Comparison of ENCODE assay signal across 12 cellular contexts in the genomic region with DNA sequence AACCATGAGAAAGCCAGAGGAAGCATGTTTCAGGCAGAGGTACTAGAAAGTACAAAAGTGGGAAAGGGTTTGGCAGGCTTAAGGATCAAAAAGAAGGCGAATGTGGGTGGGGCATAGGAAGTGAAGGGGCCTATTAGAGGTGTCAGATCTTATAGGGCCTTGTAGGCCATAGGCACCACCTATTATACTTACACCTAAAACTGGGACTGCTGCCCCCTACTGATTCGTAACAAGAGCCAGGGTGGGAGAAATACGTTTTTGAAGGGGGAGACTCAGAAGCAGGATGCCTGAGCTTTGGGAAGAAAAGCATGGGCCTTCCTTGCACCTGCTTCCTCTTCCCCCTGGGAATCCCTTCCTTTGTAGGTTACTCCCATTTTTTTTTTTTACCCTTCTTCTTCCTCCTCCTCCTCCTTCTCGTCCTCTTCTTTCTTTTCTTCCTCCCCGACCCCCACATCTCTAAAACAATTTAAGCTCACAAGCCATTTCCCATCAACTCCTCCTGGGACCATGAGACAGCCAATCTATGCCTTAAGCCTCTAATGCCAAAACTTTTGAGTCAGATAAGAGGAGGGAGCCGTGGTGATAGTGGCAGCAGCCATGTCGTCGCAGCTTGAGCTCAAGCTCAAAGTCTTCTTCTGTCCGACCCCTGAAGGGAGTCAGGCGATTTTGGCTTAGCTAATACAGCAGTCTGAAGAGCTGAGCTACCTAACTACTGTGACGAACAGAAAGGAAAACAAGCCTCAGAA. TPM values are rescaled to one million over a fixed set of nuclear protein-coding genes. Genes with fewer than 3 reads are reported as not detected.
DNase-seq lines count a peak whose midpoint lies in the region; ATAC-seq, FAIRE-seq and TF ChIP-seq lines count a peak whose summit lies in the region.
"Had no signal": no experiment of that assay in that cellular context is flagged by ENCODE, and none has a peak within 500 bp of the region (broad histone marks: within the 10 kb centered on the region; RNA-seq: fewer than 3 reads in every experiment).

No MANE protein-coding gene starts in this region.

- H3K27me3 Mint-ChIP-seq in activated naive CD8-positive, alpha-beta T cell = no peaks in the 10 kb centered on the region
- no peaks in the 10 kb centered on the region for H3K27me3 Mint-ChIP-seq in activated naive CD8-positive, alpha-beta T cell treated with anti-CD3 and anti-CD28 coated beads for 36 hours
- H3K27me3 Mint-ChIP-seq: activated CD4-positive, alpha-beta memory T cell treated with anti-CD3 and anti-CD28 coated beads, Interleukin-2, amount 10 ng/mL, durations not matched to agents 7 days and 5 days; stimulated activated memory B cell treated with anti-CD40 and anti-IgM and Interleukin-4, amounts not matched to agents 10 μg/mL and 1 μg/mL and 100 μg/mL, for 72 hours had no signal

- no peak overlapping the region for H3K27ac Mint-ChIP-seq in activated naive CD8-positive, alpha-beta T cell
- H3K27ac Mint-ChIP-seq in activated naive CD8-positive, alpha-beta T cell treated with anti-CD3 and anti-CD28 coated beads for 36 hours = no peak overlapping the region
- H3K27ac Mint-ChIP-seq: activated CD4-positive, alpha-beta memory T cell treated with anti-CD3 and anti-CD28 coated beads, Interleukin-2, amount 10 ng/mL, durations not matched to agents 7 days and 5 days; stimulated activated memory B cell treated with anti-CD40 and anti-IgM and Interleukin-4, amounts not matched to agents 10 μg/mL and 1 μg/mL and 100 μg/mL, for 72 hours had no signal

- intact Hi-C loops in kidney (cut with DNase I) = no loop called here

- no peak for DNase-seq in activated naive CD8-positive, alpha-beta T cell treated with anti-CD3 and anti-CD28 coated beads for 36 hours
- DNase-seq in SJCRH30 (peak; percentile 59 to 77), kidney (no peak), thoracic aorta (ENCODE audit: low spot score) (no peak), retina (no peak), LoVo (ENCODE audit: low spot score) (no peak)
- DNase-seq in stimulated activated CD4-positive, alpha-beta T cell treated with anti-CD3 and anti-CD28 coated beads, Interleukin-4, amount 100 ng/mL, for 24 hours = no peak

- H3K9me3 Mint-ChIP-seq in activated naive CD8-positive, alpha-beta T cell (ENCODE audit: low read depth) = no peaks in the 10 kb centered on the region
- H3K9me3 Mint-ChIP-seq in activated naive CD8-positive, alpha-beta T cell treated with anti-CD3 and anti-CD28 coated beads for 36 hours = no peaks in the 10 kb centered on the region
- H3K9me3 Mint-ChIP-seq: activated CD4-positive, alpha-beta memory T cell treated with anti-CD3 and anti-CD28 coated beads, Interleukin-2, amount 10 ng/mL, durations not matched to agents 7 days and 5 days; stimulated activated memory B cell treated with anti-CD40 and anti-IgM and Interleukin-4, amounts not matched to agents 10 μg/mL and 1 μg/mL and 100 μg/mL, for 72 hours had no signal

- H3K9me3 ChIP-seq in SJCRH30 (replicated peaks) (no peaks in the 10 kb centered on the region), kidney (ENCODE audit: control insufficient read depth in 1 of 2, low read length in 2 of 2) (no peaks in the 10 kb centered on the region), thoracic aorta (no peaks in the 10 kb centered on the region)
- H3K9me3 ChIP-seq: BE2C had no signal

- TF ChIP-seq CTCF in kidney (IDR thresholded peaks at IDR 0.05; ENCODE audit: borderline replicate concordance, extremely low read depth, insufficient read depth) = no peak
- no peak for TF ChIP-seq CTCF in thoracic aorta (IDR thresholded peaks at IDR 0.05)

- ATAC-seq in thoracic aorta (ENCODE audit: insufficient number of reproducible peaks, low FRiP score, low read depth) = no peak
- ATAC-seq: stimulated activated memory B cell treated with anti-CD40 and anti-IgM and Interleukin-4, amounts not matched to agents 10 μg/mL and 1 μg/mL and 100 μg/mL, for 72 hours had no signal

- H3K36me3 Mint-ChIP-seq in activated naive CD8-positive, alpha-beta T cell = no peaks in the 10 kb centered on the region
- H3K36me3 Mint-ChIP-seq in activated naive CD8-positive, alpha-beta T cell treated with anti-CD3 and anti-CD28 coated beads for 36 hours = no peaks in the 10 kb centered on the region
- H3K36me3 Mint-ChIP-seq: stimulated activated memory B cell treated with anti-CD40 and anti-IgM and Interleukin-4, amounts not matched to agents 10 μg/mL and 1 μg/mL and 100 μg/mL, for 72 hours had no signal

- H3K36me3 ChIP-seq in SJCRH30 (no peaks in the 10 kb centered on the region), kidney (ENCODE audit: control insufficient read depth in 1 of 2, insufficient read depth in 2 of 2, low read length in 2 of 2) (no peaks in the 10 kb centered on the region), thoracic aorta (no peaks in the 10 kb centered on the region)
- H3K36me3 ChIP-seq: BE2C had no signal

- H3K9ac ChIP-seq in kidney (ENCODE audit: low read length in 2 of 2) = peak overlapping the region in 1 of 2 donors; percentile 28

- H3K27me3 ChIP-seq in SJCRH30 = no peaks in the 10 kb centered on the region
- no peaks in the 10 kb centered on the region for H3K27me3 ChIP-seq in thoracic aorta (replicated peaks; ENCODE audit: insufficient read depth)
- H3K27me3 ChIP-seq: BE2C had no signal

- FAIRE-seq in kidney (lab: Jason Lieb, UNC) = no peak

- H3K4me3 ChIP-seq in SJCRH30 (peak overlapping the region; percentile 52), kidney (ENCODE audit: low read length in 2 of 2) (peak overlapping the region; percentile 43 to 58), thoracic aorta (peak overlapping the region; percentile 58)
- H3K4me3 ChIP-seq: SK-N-MC had no signal

- H3K4me3 Mint-ChIP-seq in activated naive CD8-positive, alpha-beta T cell = peak overlapping the region; percentile 40
- no peak overlapping the region for H3K4me3 Mint-ChIP-seq in activated naive CD8-positive, alpha-beta T cell treated with anti-CD3 and anti-CD28 coated beads for 36 hours
- H3K4me3 Mint-ChIP-seq: activated CD4-positive, alpha-beta memory T cell treated with anti-CD3 and anti-CD28 coated beads, Interleukin-2, amount 10 ng/mL, durations not matched to agents 7 days and 5 days; stimulated activated memory B cell treated with anti-CD40 and anti-IgM and Interleukin-4, amounts not matched to agents 10 μg/mL and 1 μg/mL and 100 μg/mL, for 72 hours had no signal

- peak overlapping the region; percentile 77 for H3K27ac ChIP-seq in SJCRH30
- no peak overlapping the region for H3K27ac ChIP-seq in kidney (ENCODE audit: low read depth in 2 of 2, low read length in 2 of 2)
- H3K27ac ChIP-seq in thoracic aorta = no peak overlapping the region
- H3K27ac ChIP-seq: SK-N-MC had no signal

- H3K4me1 ChIP-seq in SJCRH30 (no peaks in the 10 kb centered on the region), kidney (ENCODE audit: control insufficient read depth in 1 of 2, insufficient read depth in 1 of 2, low read depth in 1 of 2, low read length in 2 of 2) (no peaks in the 10 kb centered on the region), thoracic aorta (ENCODE audit: control insufficient read depth in 1 of 2, low read depth in 2 of 2) (no peaks in the 10 kb centered on the region)
- H3K4me1 ChIP-seq: BE2C had no signal

- peaks cover 8% of the 10 kb centered on the region for H3K4me1 Mint-ChIP-seq in activated naive CD8-positive, alpha-beta T cell (ENCODE audit: low read depth)
- H3K4me1 Mint-ChIP-seq in activated naive CD8-positive, alpha-beta T cell treated with anti-CD3 and anti-CD28 coated beads for 36 hours = peaks cover 6% of the 10 kb centered on the region
- H3K4me1 Mint-ChIP-seq: activated CD4-positive, alpha-beta memory T cell treated with anti-CD3 and anti-CD28 coated beads, Interleukin-2, amount 10 ng/mL, durations not matched to agents 7 days and 5 days; stimulated activated memory B cell treated with anti-CD40 and anti-IgM and Interleukin-4, amounts not matched to agents 10 μg/mL and 1 μg/mL and 100 μg/mL, for 72 hours had no signal

RNA-seq across cellular contexts. Expression of a gene that starts 40.8 kb away (rescaled TPM):
- total RNA-seq in activated naive CD8-positive, alpha-beta T cell treated with anti-CD3 and anti-CD28 coated beads for 36 hours = under 1 TPM; 0.14 to 0.18 TPM
- 27.6 and 27.9 TPM in 2 replicates for total RNA-seq in SJCRH30 (2014; rRNA removed; shearing (Covaris generic))
- total RNA-seq in kidney = 43.0 TPM
- polyA plus RNA-seq in kidney (ENCODE audit: insufficient read depth, low read depth, low replicate concordance) = 52.5 TPM
- 1 to 10 TPM; 2.6 to 5.6 TPM for total RNA-seq in thoracic aorta

Comparison
In these comparisons a context has a peak if more than half of its experiments do, and no peak if none do; other contexts are left out.
1. DNase-seq: peak in SJCRH30 (2 of 2); none in activated naive CD8-positive, alpha-beta T cell treated with anti-CD3 and anti-CD28 coated beads for 36 hours (single experiment), kidney (single experiment), thoracic aorta (single experiment), retina (single experiment), LoVo (single experiment) and stimulated activated CD4-positive, alpha-beta T cell treated with anti-CD3 and anti-CD28 coated beads, Interleukin-4, amount 100 ng/mL, for 24 hours (single experiment).
2. Peak in every context shown above with its lines, with median percentiles within 50 percentile points of each other: H3K4me3 ChIP-seq.